Comparison of ENCODE assay signal across 8 cellular contexts in the genomic region with DNA sequence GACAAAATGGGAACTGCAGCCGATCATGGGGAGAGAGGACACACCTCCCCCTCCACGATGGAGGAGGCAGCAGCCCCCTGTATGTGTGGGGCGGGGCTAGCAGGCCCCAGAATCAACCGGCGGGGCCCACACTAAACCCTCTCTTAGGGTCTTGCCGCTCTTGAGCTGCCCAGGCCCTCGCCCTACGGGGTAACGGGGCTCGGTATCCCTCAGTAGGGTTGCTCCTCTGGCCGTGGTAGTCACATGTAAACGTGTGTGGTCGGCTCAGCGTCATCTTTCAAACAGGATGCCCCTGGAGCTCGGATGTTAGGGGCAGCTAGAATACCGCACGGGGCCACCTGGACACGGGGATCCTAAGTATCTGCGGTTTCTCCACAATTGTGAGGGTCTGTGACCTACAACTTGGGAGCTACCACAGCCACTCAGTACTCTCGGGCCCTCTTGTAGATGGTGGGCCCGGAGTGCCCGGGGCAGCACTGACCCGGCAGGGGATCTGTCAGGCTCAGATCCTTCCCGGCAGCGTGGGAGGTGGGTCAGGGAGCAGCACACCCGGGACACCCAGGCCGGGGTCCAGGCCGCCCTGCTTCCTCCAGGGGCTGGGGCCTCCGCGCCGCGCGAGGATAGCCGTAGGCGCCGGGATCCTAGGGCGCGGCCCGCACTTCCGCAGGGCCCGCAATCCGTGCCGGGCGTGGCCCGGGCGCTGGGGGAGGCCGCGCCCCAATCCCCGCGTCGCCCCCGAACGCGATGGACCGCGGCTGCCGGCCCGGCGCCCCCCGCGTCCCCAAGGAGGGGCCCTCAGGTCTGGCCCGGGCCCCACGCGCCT. TPM values are rescaled to one million over a fixed set of nuclear protein-coding genes. Genes with fewer than 3 reads are reported as not detected.
DNase-seq lines count a peak whose midpoint lies in the region; ATAC-seq and TF ChIP-seq lines count a peak whose summit lies in the region.

No MANE protein-coding gene starts in this region.

- H3K4me3 Mint-ChIP-seq in naive thymus-derived CD4-positive, alpha-beta T cell, result peak overlapping the region; percentile 79 to 92 (median 84)

- peak overlapping the region; percentile 80 for H3K4me3 ChIP-seq in A673 (ENCODE audit: low read depth, low read length, poor library complexity, severe bottlenecking)
- peak overlapping the region; percentile 67 for H3K4me3 ChIP-seq in epithelial cell of esophagus (ENCODE audit: low read length)
- peak overlapping the region; percentile 91 for H3K4me3 ChIP-seq in naive thymus-derived CD4-positive, alpha-beta T cell (ENCODE audit: low read length)
- H3K4me3 ChIP-seq in aorta (ENCODE audit: low read length in 2 of 2), result peak overlapping the region; percentile 88 to 91

- POLR2A ChIA-PET in A673 (lab: Charles Lee; ENCODE audit: low non-redundant PET), result no interaction called here
- POLR2A ChIA-PET in naive thymus-derived CD4-positive, alpha-beta T cell (lab: Charles Lee), result interaction anchor here (0.6 to 4.5 kb wide), 15 partner anchors 8 to 355 kb away, joined by 3 to 62 read pairs (median 3); a partner anchor contains a TSS

- H3K36me3 ChIP-seq in A673 (ENCODE audit: insufficient read depth, low read length, poor library complexity, severe bottlenecking) (peaks cover 35% of the 10 kb centered on the region), aorta (ENCODE audit: control insufficient read depth in 1 of 2, insufficient read depth in 2 of 2, low read length in 1 of 2) (peaks cover 0 to 3% of the 10 kb centered on the region in 2 donors)
- H3K36me3 ChIP-seq in naive thymus-derived CD4-positive, alpha-beta T cell (ENCODE audit: control insufficient read depth in 2 of 3, insufficient read depth in 3 of 3, low read length in 3 of 3), result peaks cover 8 to 21% (median 12%) of the 10 kb centered on the region in 3 experiments

- H3K4me1 ChIP-seq in A673 (ENCODE audit: insufficient read depth, low read length, poor library complexity, severe bottlenecking) (peaks cover 31% of the 10 kb centered on the region), aorta (ENCODE audit: control insufficient read depth in 1 of 2, insufficient read depth in 2 of 2, low read length in 2 of 2) (no peaks in the 10 kb centered on the region)
- H3K4me1 ChIP-seq in naive thymus-derived CD4-positive, alpha-beta T cell (ENCODE audit: control insufficient read depth in 2 of 2, insufficient read depth in 2 of 2, low read length in 2 of 2), result peaks cover 25 to 28% of the 10 kb centered on the region in 2 donors

- intact Hi-C loops in A673 (cut with micrococcal nuclease; ENCODE audit: unreplicated experiment) (no loop called here), aorta (cut with DNase I) (no loop called here)
- intact Hi-C loops in naive thymus-derived CD4-positive, alpha-beta T cell (cut with micrococcal nuclease), result loop anchor here (1.0 to 5.0 kb wide), 2 partner anchors 9 to 57 kb away; a partner anchor contains a TSS

- H3K9me3 Mint-ChIP-seq in naive thymus-derived CD4-positive, alpha-beta T cell, result peaks cover 0 to 2% (median 0%) of the 10 kb centered on the region in 11 donors

- peak; percentile 64 for DNase-seq in A673 (ENCODE audit: low spot score)
- peak; percentile 58 for DNase-seq in HT-29 (ENCODE audit: low spot score)
- peak; percentile 59 for DNase-seq in activated CD4-positive, alpha-beta T cell treated with anti-CD3 and anti-CD28 coated beads for 48 hours
- DNase-seq in epithelial cell of esophagus (ENCODE audit: low read depth), result peak; percentile 45
- peak in 6 of 9 donors; percentile 29 to 61 (median 49) for DNase-seq in naive thymus-derived CD4-positive, alpha-beta T cell
- DNase-seq in aorta, result peak; percentile 64 to 83
- DNase-seq in hippocampal formation (lab: John Stamatoyannopoulos, UW), result no peak

- no peaks in the 10 kb centered on the region for H3K27me3 Mint-ChIP-seq in naive thymus-derived CD4-positive, alpha-beta T cell

- peaks cover 0 to 16% (median 0%) of the 10 kb centered on the region in 5 donors for H3K36me3 Mint-ChIP-seq in naive thymus-derived CD4-positive, alpha-beta T cell

- TF ChIP-seq CTCF in A673 (conservative IDR thresholded peaks at IDR 0.05; ENCODE audit: low read depth, low read length), result no peak
- no peak for TF ChIP-seq CTCF in epithelial cell of esophagus (IDR thresholded peaks at IDR 0.05; ENCODE audit: insufficient read depth, low read depth, low read length, missing control alignments)

- 1% methylated on average over 54 to 64 of the region's 64 CpGs for WGBS in aorta, 2 donors

- ATAC-seq in GM18511 (IDR thresholded peaks at IDR 0.05; ENCODE audit: unreplicated experiment) (peak; percentile 7), aorta (ENCODE audit: low FRiP score) (no peak)
- peak; percentile 26 for ATAC-seq in naive thymus-derived CD4-positive, alpha-beta T cell

- H3K27me3 ChIP-seq in A673 (replicated peaks; ENCODE audit: insufficient read depth, low read depth, low read length, poor library complexity), result no peaks in the 10 kb centered on the region
- no peaks in the 10 kb centered on the region for H3K27me3 ChIP-seq in naive thymus-derived CD4-positive, alpha-beta T cell (ENCODE audit: control insufficient read depth in 2 of 2, insufficient read depth in 2 of 2, low read length in 2 of 2)
- H3K27me3 ChIP-seq in aorta (ENCODE audit: control insufficient read depth in 1 of 2, insufficient read depth in 2 of 2, low read length in 1 of 2), result peaks cover 0 to 13% of the 10 kb centered on the region in 2 donors

- H3K27ac ChIP-seq in A673 (ENCODE audit: low read depth, low read length, poor library complexity, severe bottlenecking), result peak overlapping the region; percentile 94
- H3K27ac ChIP-seq in naive thymus-derived CD4-positive, alpha-beta T cell (ENCODE audit: low read depth, low read length), result peak overlapping the region; percentile 93
- H3K27ac ChIP-seq in aorta (ENCODE audit: low read depth in 1 of 2, low read length in 2 of 2), result peak overlapping the region; percentile 81 to 96

- H3K4me1 Mint-ChIP-seq in naive thymus-derived CD4-positive, alpha-beta T cell, result peaks cover 11 to 46% (median 41%) of the 10 kb centered on the region in 7 donors

- H3K9me3 ChIP-seq in A673 (ENCODE audit: low read depth, low read length, poor library complexity, severe bottlenecking), result no peaks in the 10 kb centered on the region
- no peaks in the 10 kb centered on the region for H3K9me3 ChIP-seq in naive thymus-derived CD4-positive, alpha-beta T cell (ENCODE audit: control insufficient read depth in 2 of 3, low read length in 3 of 3)
- no peaks in the 10 kb centered on the region for H3K9me3 ChIP-seq in aorta (ENCODE audit: control insufficient read depth, low read length)

- CTCF ChIA-PET in A673 (lab: Charles Lee), result no interaction called here
- CTCF ChIA-PET in naive thymus-derived CD4-positive, alpha-beta T cell (lab: Charles Lee), result interaction anchor here (0.6 kb wide), 1 partner anchor 327 kb away, joined by 3 read pairs; no protein-coding TSS in a partner anchor

- peak overlapping the region; percentile 70 to 93 (median 90) for H3K27ac Mint-ChIP-seq in naive thymus-derived CD4-positive, alpha-beta T cell

- no TSS peak for BruUV-seq in A673 (replicated peaks; lab: Mats Ljungman, UMichigan)

RNA-seq across cellular contexts. Expression of a gene that starts 0.8 kb away (rescaled TPM):
- total RNA-seq in A673 (2021) (568 and 667 TPM in 2 replicates), aorta (100 to 1,000 TPM; 303 to 422 TPM)
- 312 and 331 TPM in 2 replicates for total RNA-seq in HT-29 (2014; rRNA removed; shearing (Covaris generic))
- total RNA-seq in naive thymus-derived CD4-positive, alpha-beta T cell, result 100 to 1,000 TPM; 308 to 671 (median 465) TPM
- 100 to 1,000 TPM in 1 of 2 donors, 10 to 100 TPM in 1; 66.5 to 140 TPM for polyA plus RNA-seq in naive thymus-derived CD4-positive, alpha-beta T cell
- 100 to 1,000 TPM; 163 to 310 TPM for polyA plus RNA-seq in aorta

RNA-seq across cellular contexts. Expression of a gene that starts 10.0 kb away (rescaled TPM):
- total RNA-seq in A673 (2021) (491 and 503 TPM in 2 replicates), aorta (100 to 1,000 TPM; 407 to 436 TPM)
- 1,172 and 1,253 TPM in 2 replicates for total RNA-seq in HT-29 (2014; rRNA removed; shearing (Covaris generic))
- 100 to 1,000 TPM; 188 to 568 (median 304) TPM for total RNA-seq in naive thymus-derived CD4-positive, alpha-beta T cell
- 100 to 1,000 TPM; 161 to 224 TPM for polyA plus RNA-seq in naive thymus-derived CD4-positive, alpha-beta T cell
- 100 to 1,000 TPM; 275 to 537 TPM for polyA plus RNA-seq in aorta

RNA-seq across cellular contexts. Expression of a gene that starts 21.0 kb away (rescaled TPM):
- total RNA-seq in A673 (2021) (251 and 258 TPM in 2 replicates), aorta (10 to 100 TPM; 38.6 to 43.3 TPM)
- 482 and 502 TPM in 2 replicates for total RNA-seq in HT-29 (2014; rRNA removed; shearing (Covaris generic))
- total RNA-seq in naive thymus-derived CD4-positive, alpha-beta T cell, result 100 to 1,000 TPM in 1 of 5 experiments, 10 to 100 TPM in 4; 38.3 to 159 (median 83.2) TPM
- 10 to 100 TPM; 28.5 to 31.5 TPM for polyA plus RNA-seq in naive thymus-derived CD4-positive, alpha-beta T cell
- 10 to 100 TPM; 29.7 to 36.1 TPM for polyA plus RNA-seq in aorta

RNA-seq across cellular contexts. Expression of a gene that starts 21.2 kb away (rescaled TPM):
- 128 and 138 TPM in 2 replicates for total RNA-seq in A673 (2021)
- total RNA-seq in HT-29 (2014; rRNA removed; shearing (Covaris generic)), result 222 and 256 TPM in 2 replicates
- total RNA-seq in naive thymus-derived CD4-positive, alpha-beta T cell, result 100 to 1,000 TPM in 1 of 5 experiments, 10 to 100 TPM in 4; 30.8 to 106 (median 40.5) TPM
- 100 to 1,000 TPM; 245 to 278 TPM for polyA plus RNA-seq in naive thymus-derived CD4-positive, alpha-beta T cell
- 10 to 100 TPM; 65.6 to 80.1 TPM for total RNA-seq in aorta
- polyA plus RNA-seq in aorta, result 100 to 1,000 TPM; 190 to 195 TPM

RNA-seq across cellular contexts. Expression of a gene that starts 31.7 kb away (rescaled TPM):
- 0.75 and 0.87 TPM in 2 replicates for total RNA-seq in A673 (2021)
- 2.4 and 3.2 TPM in 2 replicates for total RNA-seq in HT-29 (2014; rRNA removed; shearing (Covaris generic))
- under 1 TPM in 4 of 5 experiments, not detected in 1; 0.29 to 0.59 (median 0.54) TPM for total RNA-seq in naive thymus-derived CD4-positive, alpha-beta T cell
- under 1 TPM in 1 of 2 donors, not detected in 1; 0.20 TPM for polyA plus RNA-seq in naive thymus-derived CD4-positive, alpha-beta T cell
- 1 to 10 TPM in 1 of 2 donors, under 1 TPM in 1; 0.58 to 1.0 TPM for total RNA-seq in aorta
- 1 to 10 TPM in 1 of 2 donors, not detected in 1; 2.4 TPM for polyA plus RNA-seq in aorta

Comparison
In these comparisons a context has a peak if more than half of its experiments do, and no peak if none do; other contexts are left out.
1. DNase-seq: peak in A673 (single experiment), HT-29 (single experiment), activated CD4-positive, alpha-beta T cell treated with anti-CD3 and anti-CD28 coated beads for 48 hours (single experiment), epithelial cell of esophagus (single experiment), naive thymus-derived CD4-positive, alpha-beta T cell (6 of 9) and aorta (2 of 2); none in hippocampal formation (0 of 2).
2. intact Hi-C loops: an anchor here in naive thymus-derived CD4-positive, alpha-beta T cell (1.0 to 5.0 kb wide); none called in A673 and aorta.
3. Peak in every context shown above with its lines, with median percentiles within 50 percentile points of each other: H3K27ac ChIP-seq and H3K4me3 ChIP-seq.